Comparison of ENCODE assay signal across 13 cellular contexts in the genomic region with DNA sequence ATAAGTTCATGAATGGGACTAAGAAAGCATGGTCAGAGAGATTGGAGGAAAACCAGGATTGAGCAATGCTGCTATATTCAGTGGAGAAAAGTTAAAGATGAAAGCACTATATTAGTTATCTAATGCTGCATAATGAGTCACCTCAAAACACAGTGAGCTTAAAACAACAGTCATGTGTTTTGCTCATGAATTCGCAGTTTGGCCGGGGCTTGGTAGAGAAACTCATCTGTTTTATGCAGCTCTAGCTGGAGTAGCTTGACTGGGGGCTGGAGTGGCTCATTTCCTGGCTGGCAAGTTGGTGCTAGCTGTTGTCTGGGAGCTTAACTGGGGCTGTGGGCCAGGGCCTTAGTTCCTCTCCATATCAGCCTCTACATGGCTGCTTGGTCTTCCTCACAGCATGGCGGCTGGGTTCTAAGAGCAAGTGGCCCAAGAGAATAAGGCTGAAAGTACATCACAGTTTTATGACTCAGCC.
DNase-seq lines count a peak whose midpoint lies in the region; ATAC-seq and TF ChIP-seq lines count a peak whose summit lies in the region.
"Had no signal": no experiment of that assay in that cellular context is flagged by ENCODE, and none has a peak within 500 bp of the region (broad histone marks: within the 10 kb centered on the region; RNA-seq: fewer than 3 reads in every experiment).

No MANE protein-coding gene starts in this region.

- H3K4me3 ChIP-seq in foreskin fibroblast (ENCODE audit: low read depth in 1 of 2, low read length in 2 of 2) = no peak overlapping the region
- H3K4me3 ChIP-seq: lung had no signal

- no peaks in the 10 kb centered on the region for H3K4me1 Mint-ChIP-seq in T-helper 17 cell
- H3K4me1 Mint-ChIP-seq: central memory CD8-positive, alpha-beta T cell had no signal

- H3K4me3 Mint-ChIP-seq in T-helper 17 cell = no peak overlapping the region
- H3K4me3 Mint-ChIP-seq: activated T-cell treated with anti-CD3 and anti-CD28 coated beads, Interleukin-2, amount 50 U/mL, for 72 hours; central memory CD8-positive, alpha-beta T cell had no signal

- no peaks in the 10 kb centered on the region for H3K27me3 Mint-ChIP-seq in T-helper 17 cell
- H3K27me3 Mint-ChIP-seq: central memory CD8-positive, alpha-beta T cell had no signal

- peak; percentile 80 for DNase-seq in HCEC 1CT
- peak; percentile 90 for DNase-seq in amniotic epithelial cell (ENCODE audit: low read depth)
- peak; percentile 38 to 66 for DNase-seq in foreskin fibroblast
- DNase-seq in superior temporal gyrus (ENCODE audit: extremely low spot score) = peak; percentile 27
- DNase-seq in NCI-H526 (lab: John Stamatoyannopoulos, UW) = no peak
- DNase-seq in germinal center (ENCODE audit: low spot score) = no peak
- DNase-seq in T-helper 17 cell = no peak
- DNase-seq: activated T-cell treated with anti-CD3 and anti-CD28 coated beads, Interleukin-2, amount 50 U/mL, for 72 hours; DMS53; head of caudate nucleus; NCI-H345 had no signal

- H3K36me3 Mint-ChIP-seq in T-helper 17 cell (ENCODE audit: low read depth) = peaks cover 17% of the 10 kb centered on the region

- no peak overlapping the region for H3K27ac Mint-ChIP-seq in T-helper 17 cell

- H3K9me3 ChIP-seq in T-helper 17 cell (ENCODE audit: control insufficient read depth, low read length, poor library complexity, severe bottlenecking) = no peaks in the 10 kb centered on the region

- ATAC-seq in T-helper 17 cell = no peak
- ATAC-seq: activated T-cell treated with anti-CD3 and anti-CD28 coated beads, Interleukin-2, amount 50 U/mL, for 72 hours had no signal

- TF ChIP-seq CTCF in foreskin fibroblast (IDR thresholded peaks at IDR 0.05; ENCODE audit: low read depth, low read length) = no peak

Comparison
In these comparisons a context has a peak if more than half of its experiments do, and no peak if none do; other contexts are left out.
1. DNase-seq: peak in HCEC 1CT (single experiment), amniotic epithelial cell (single experiment), foreskin fibroblast (2 of 2) and superior temporal gyrus (single experiment); none in NCI-H526 (0 of 2), germinal center (single experiment) and T-helper 17 cell (0 of 3).